In the genomic region with DNA sequence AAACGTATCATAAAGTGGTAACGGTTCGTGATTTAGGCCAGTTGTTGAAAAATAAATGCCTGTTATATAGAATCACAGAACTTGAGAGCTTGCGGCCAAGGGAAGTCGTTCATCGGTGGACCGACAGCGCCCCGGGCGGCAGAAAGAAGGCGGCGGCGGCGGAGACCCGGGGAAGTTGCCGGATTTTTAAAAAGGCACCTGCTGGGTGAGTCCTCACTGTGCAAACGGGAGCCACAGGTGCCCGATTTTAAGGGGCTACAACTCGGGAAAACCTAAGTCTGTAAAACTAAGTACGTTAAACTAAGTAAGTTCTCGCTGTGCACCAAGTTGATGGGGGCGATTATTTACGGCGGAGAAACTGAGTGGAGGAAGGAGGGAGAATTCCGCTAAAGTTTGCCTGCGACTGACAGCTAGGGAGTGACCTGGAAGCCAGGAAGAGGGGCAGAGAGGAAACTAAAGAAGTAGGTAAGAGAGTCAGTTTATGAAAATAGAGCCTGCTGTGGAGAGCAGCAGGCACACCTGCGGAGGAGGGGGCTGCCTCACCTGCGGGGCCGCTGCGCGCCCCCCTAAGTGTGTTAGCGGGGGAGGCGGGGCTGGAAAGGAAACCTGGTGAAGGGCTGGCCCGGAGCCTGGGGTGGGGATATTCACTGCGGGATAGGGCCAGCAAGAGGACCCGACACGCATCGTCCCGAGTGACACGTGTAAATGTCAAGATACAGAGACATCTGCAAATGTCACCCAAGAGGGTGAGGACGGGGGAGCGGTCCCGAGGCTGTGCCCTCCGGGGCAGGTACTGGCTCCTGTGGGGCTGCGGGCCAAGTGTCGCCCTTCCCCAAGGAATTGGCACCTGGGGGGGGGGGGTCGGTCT, we compare ENCODE assay signal across 8 cellular contexts. TPM values are rescaled to one million over a fixed set of nuclear protein-coding genes. Genes with fewer than 3 reads are reported as not detected.
DNase-seq lines count a peak whose midpoint lies in the region; ATAC-seq and TF ChIP-seq lines count a peak whose summit lies in the region.

No MANE protein-coding gene starts in this region.

- peak overlapping the region; percentile 87 for H3K27ac Mint-ChIP-seq in chondrocyte (ENCODE audit: unreplicated experiment)

- H3K4me2 ChIP-seq in GM23248 (ENCODE audit: unreplicated experiment), result peak overlapping the region; percentile 94

- H3K4me1 Mint-ChIP-seq in chondrocyte (ENCODE audit: low read depth), result peaks cover 59% of the 10 kb centered on the region

- no peak for ATAC-seq in GM18873 (IDR thresholded peaks at IDR 0.05; ENCODE audit: low FRiP score, unreplicated experiment)

- peak; percentile 93 for DNase-seq in GM23248
- DNase-seq in T-helper 2 cell, result peak in 4 of 5 experiments; percentile 10 to 53 (median 40)
- DNase-seq in chondrocyte (ENCODE audit: low spot score), result no peak
- DNase-seq in kidney epithelial cell (ENCODE audit: low read depth), result no peak
- DNase-seq in stimulated activated CD4-positive, alpha-beta T cell treated with anti-CD3 and anti-CD28 coated beads, Interleukin-12 subunit alpha, Interleukin-12 subunit beta, amount 100 ng/mL, for 48 hours (ENCODE audit: low read depth in 2 of 3, low spot score in 1 of 3), result peak; percentile 21 to 23 (median 22)
- DNase-seq in mesenteric fat pad (ENCODE audit: low spot score), result no peak

- peaks cover 62% of the 10 kb centered on the region for H3F3A ChIP-seq in GM23248 (ENCODE audit: insufficient read depth)

- in situ Hi-C loops in GM23248 (cut with MboI), result loop anchor here (10.0 kb wide), 1 partner anchor 402 kb away; no protein-coding TSS in a partner anchor

- no peaks in the 10 kb centered on the region for H3K27me3 Mint-ChIP-seq in chondrocyte (ENCODE audit: low read depth)

- H3K9ac ChIP-seq in GM23248, result peak overlapping the region; percentile 86

- H3K36me3 ChIP-seq in GM23248 (ENCODE audit: low read depth) (peaks cover 4% of the 10 kb centered on the region; the same call in 1 of the 2 replicates), kidney epithelial cell (ENCODE audit: control insufficient read depth, insufficient read depth, low read length) (no peaks in the 10 kb centered on the region)

- no peaks in the 10 kb centered on the region for H4K20me1 ChIP-seq in GM23248 (ENCODE audit: insufficient read depth)

- H3K79me2 ChIP-seq in GM23248 (ENCODE audit: insufficient read depth), result peaks cover 49% of the 10 kb centered on the region

- H3K9me3 ChIP-seq in GM23248 (ENCODE audit: low read depth), result no peaks in the 10 kb centered on the region

- H3K4me3 ChIP-seq in GM23248 (peak overlapping the region; percentile 88), kidney epithelial cell (ENCODE audit: low read depth, low read length) (peak overlapping the region; percentile 56)

- H3K9me3 Mint-ChIP-seq in chondrocyte (ENCODE audit: low read depth), result peaks cover 17% of the 10 kb centered on the region

- no peaks in the 10 kb centered on the region for H3K27me3 ChIP-seq in GM23248 (replicated peaks; ENCODE audit: insufficient read depth)
- no peaks in the 10 kb centered on the region for H3K27me3 ChIP-seq in kidney epithelial cell (ENCODE audit: control insufficient read depth, insufficient read depth, low read length)

- no peaks in the 10 kb centered on the region for H3K9me2 ChIP-seq in GM23248 (ENCODE audit: insufficient read depth)

- peaks cover 48% of the 10 kb centered on the region for H3K4me1 ChIP-seq in GM23248 (ENCODE audit: insufficient read depth)

- H3K36me3 Mint-ChIP-seq in chondrocyte (ENCODE audit: low read depth), result peaks cover 8% of the 10 kb centered on the region

- H2AFZ ChIP-seq in GM23248, result peak overlapping the region; percentile 64

- 1% methylated on average over 41 to 45 of the region's 47 CpGs for WGBS in GM23248 (ENCODE audit: low coverage in 1 of 2, low lambda C conversion rate in 2 of 2, missing lambda C conversion rate in 2 of 2), 2 experiments

- H3K27ac ChIP-seq in 22Rv1 (no peak overlapping the region), GM23248 (peak overlapping the region; percentile 71)

- TF ChIP-seq CTCF in 22Rv1 (IDR thresholded peaks at IDR 0.05) (peak; percentile 88), chondrocyte (IDR thresholded peaks at IDR 0.05) (peak; percentile 97), kidney epithelial cell (IDR thresholded peaks at IDR 0.05; ENCODE audit: insufficient read depth, low read length, poor library complexity, severe bottlenecking) (peak; percentile 86)

- H3K4me3 Mint-ChIP-seq in chondrocyte (ENCODE audit: unreplicated experiment), result peak overlapping the region; percentile 93

RNA-seq across cellular contexts. Expression of a gene that starts 1.0 kb away (rescaled TPM):
- total RNA-seq in GM23248 (2014; rRNA removed; shearing (Covaris generic)), result 127 and 141 TPM in 2 replicates
- polyA plus RNA-seq in GM23248 (2016; fragmentation: Nextera tagmentation; extraction: Ambion mirVana), result 58.4 and 59.0 TPM in 2 replicates
- total RNA-seq in chondrocyte (92.2 to 175 TPM (median 166 TPM) in 3 replicates), kidney epithelial cell (21.9 and 30.0 TPM in 2 replicates), mesenteric fat pad (77.9 TPM)

Comparison
In these comparisons a context has a peak if more than half of its experiments do, and no peak if none do; other contexts are left out.
1. DNase-seq: peak in GM23248 (single experiment), T-helper 2 cell (4 of 5) and stimulated activated CD4-positive, alpha-beta T cell treated with anti-CD3 and anti-CD28 coated beads, Interleukin-12 subunit alpha, Interleukin-12 subunit beta, amount 100 ng/mL, for 48 hours (3 of 3); none in chondrocyte (single experiment), kidney epithelial cell (single experiment) and mesenteric fat pad (single experiment).
2. Peak in every context shown above with its lines, with median percentiles within 50 percentile points of each other: CTCF ChIP-seq.